16 cellular contexts compared by ENCODE assay signal in the genomic region with DNA sequence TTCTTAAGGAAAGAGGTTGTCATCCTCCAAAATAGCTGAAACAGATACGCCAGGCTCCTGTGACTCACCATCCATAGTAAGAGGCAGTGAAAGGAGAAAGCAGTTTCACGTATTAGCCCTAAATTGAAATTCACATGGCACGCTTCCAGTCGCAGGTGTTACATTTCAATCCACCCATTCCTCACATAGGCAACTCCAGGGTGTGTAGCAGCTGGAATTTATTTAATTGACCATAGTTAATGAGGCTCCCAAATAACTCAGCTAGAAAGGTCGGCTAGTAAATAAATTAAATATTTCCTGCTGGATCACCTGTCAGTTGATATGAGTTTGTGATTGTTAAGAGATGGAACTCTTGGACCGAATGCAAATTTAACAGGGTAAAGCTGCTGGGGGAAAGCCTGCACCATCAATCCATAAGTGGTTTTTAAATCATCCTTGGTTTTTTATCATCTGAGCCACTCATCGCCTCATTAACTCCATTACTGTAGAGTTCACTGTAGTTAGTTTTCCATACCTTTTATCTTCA.
A peak's percentile ranks its signal among the peaks of the same experiment; 100 is the strongest.
DNase-seq lines count a peak whose midpoint lies in the region.
"Had no signal": no experiment of that assay in that cellular context is flagged by ENCODE, and none has a peak within 500 bp of the region (broad histone marks: within the 10 kb centered on the region; RNA-seq: fewer than 3 reads in every experiment).

No MANE protein-coding gene starts in this region.

- DNase-seq in NCI-H345 (lab: John Stamatoyannopoulos, UW): peak; percentile 7
- no peak for DNase-seq in NCI-H345 treated with DMSO at 0.1 percent for 48 hours (lab: John Stamatoyannopoulos, UW; ENCODE audit: unreplicated experiment)
- DNase-seq in NCI-H146 treated with DMSO at 0.1 percent for 48 hours (lab: John Stamatoyannopoulos, UW; ENCODE audit: unreplicated experiment): peak; percentile 94
- DNase-seq in NCI-H748 treated with DMSO at 0.1 percent for 48 hours (lab: John Stamatoyannopoulos, UW): peak; percentile 84
- peak; percentile 14 for DNase-seq in putamen (ENCODE audit: low spot score)
- no peak for DNase-seq in SIG-M5 (lab: John Stamatoyannopoulos, UW)
- DNase-seq in NK-92 (lab: John Stamatoyannopoulos, UW; ENCODE audit: unreplicated experiment): no peak
- DNase-seq in activated CD4-positive, alpha-beta T cell treated with anti-CD3 and anti-CD28 coated beads, Interleukin-2, amount 50 U/mL, for 1 hour: no peak
- DNase-seq: activated B cell treated with CpG ODN at 0.5 μM for 24 hours; activated gamma-delta T cell; aorta; DND-41; naive thymus-derived CD4-positive, alpha-beta T cell; stimulated activated naive CD8-positive, alpha-beta T cell treated with anti-CD3 and anti-CD28 coated beads, Interleukin-15, Interleukin-2, amounts not matched to agents 100 U/mL and 50 U/mL, for 24 hours; T-helper 17 cell; upper lobe of right lung had no signal

Comparison
In these comparisons a context has a peak if more than half of its experiments do, and no peak if none do; other contexts are left out.
1. DNase-seq: peak in NCI-H345 (single experiment), NCI-H146 treated with DMSO at 0.1 percent for 48 hours (single experiment), NCI-H748 treated with DMSO at 0.1 percent for 48 hours (single experiment) and putamen (single experiment); none in NCI-H345 treated with DMSO at 0.1 percent for 48 hours (single experiment), SIG-M5 (single experiment), NK-92 (single experiment) and activated CD4-positive, alpha-beta T cell treated with anti-CD3 and anti-CD28 coated beads, Interleukin-2, amount 50 U/mL, for 1 hour (single experiment).